ENCODE assay signal across 7 cellular contexts in genomic region chr15:55774113-55774970, GRCh38. TPM values are rescaled to one million over a fixed set of nuclear protein-coding genes. Genes with fewer than 3 reads are reported as not detected.
DNase-seq lines count a peak whose midpoint lies in the region; ATAC-seq, FAIRE-seq and TF ChIP-seq lines count a peak whose summit lies in the region.

No MANE protein-coding gene starts in this region.

- ATAC-seq in HG03103 (IDR thresholded peaks at IDR 0.05; ENCODE audit: low read depth, unreplicated experiment) (peak; percentile 74), left lung (peak; percentile 79)

- H3K27ac ChIP-seq in left lung, result no peak overlapping the region

- DNase-seq in GM12892 (ENCODE audit: insufficient read length) (peak; percentile 28), SKM-1 (lab: John Stamatoyannopoulos, UW; ENCODE audit: unreplicated experiment) (peak; percentile 18), astrocyte of the spinal cord (ENCODE audit: low read depth, low spot score) (peak; percentile 27), left lung (no peak)
- peak; percentile 72 for DNase-seq in stimulated activated CD8-positive, alpha-beta memory T cell treated with anti-CD3 and anti-CD28 coated beads, Interleukin-4, amount 100 ng/mL, for 48 hours
- no peak for DNase-seq in central memory CD4-positive, alpha-beta T cell

- H3K4me3 ChIP-seq in astrocyte of the spinal cord (ENCODE audit: low read depth, low read length) (no peak overlapping the region), left lung (no peak overlapping the region)

- intact Hi-C loops in left lung (cut with DNase I), result no loop called here

- no peak for TF ChIP-seq POLR2A in GM12892 (IDR thresholded peaks at IDR 0.05; ENCODE audit: low read depth, low read length)

- in situ Hi-C loops in astrocyte of the spinal cord (cut with HindIII; ENCODE audit: low sequenced_read_pairs), result no loop called here

- H3K27me3 ChIP-seq in left lung, result no peaks in the 10 kb centered on the region

- H3K9me3 ChIP-seq in left lung, result no peaks in the 10 kb centered on the region

- TF ChIP-seq CTCF in astrocyte of the spinal cord (IDR thresholded peaks at IDR 0.05; ENCODE audit: low read depth, low read length), result peak; percentile 65
- TF ChIP-seq CTCF in left lung (IDR thresholded peaks at IDR 0.05), result peak; percentile 50 to 69

- H3K36me3 ChIP-seq in left lung, result no peaks in the 10 kb centered on the region

- no peak for FAIRE-seq in GM12892 (lab: Jason Lieb, UNC)

- no peaks in the 10 kb centered on the region for H3K4me1 ChIP-seq in left lung

RNA-seq across cellular contexts. Expression of gene PRTG, which starts 31.4 kb away (rescaled TPM):
- not detected for polyA plus RNA-seq in GM12892 (2012; ENCODE audit: missing spikeins)
- total RNA-seq in left lung, result 10 to 100 TPM in 1 of 2 donors, 1 to 10 TPM in 1; 7.5 to 10.7 TPM

Comparison
In these comparisons a context has a peak if more than half of its experiments do, and no peak if none do; other contexts are left out.
1. DNase-seq: peak in GM12892 (single experiment), SKM-1 (single experiment), astrocyte of the spinal cord (single experiment) and stimulated activated CD8-positive, alpha-beta memory T cell treated with anti-CD3 and anti-CD28 coated beads, Interleukin-4, amount 100 ng/mL, for 48 hours (single experiment); none in left lung (0 of 2) and central memory CD4-positive, alpha-beta T cell (single experiment).